In genomic region chr7:96321670-96322372, GRCh38 we compare ENCODE assay signal across 8 cellular contexts.
DNase-seq lines count a peak whose midpoint lies in the region; ATAC-seq and TF ChIP-seq lines count a peak whose summit lies in the region.

SLC25A13 (minus strand) TSS chr7:96322098; CDS start chr7:96321956, 142 bp downstream.

- no peaks in the 10 kb centered on the region for H3K36me3 ChIP-seq in ACC112 (ENCODE audit: insufficient read depth, low read length)

- peaks cover 7% of the 10 kb centered on the region for H3K4me1 ChIP-seq in ACC112 (ENCODE audit: control insufficient read depth, insufficient read depth, low read length, unreplicated experiment)

- no peaks in the 10 kb centered on the region for H3K27me3 ChIP-seq in ACC112 (ENCODE audit: insufficient read depth, low read length)

- peaks cover 38% of the 10 kb centered on the region for H3K79me2 ChIP-seq in ACC112 (ENCODE audit: control insufficient read depth, insufficient read depth, low read length, unreplicated experiment)

- ATAC-seq in HG03064 (IDR thresholded peaks at IDR 0.05; ENCODE audit: low read depth, unreplicated experiment), result peak; percentile 80

- H2AFZ ChIP-seq in ACC112 (ENCODE audit: low read length, unreplicated experiment), result peak within 1 kb of the TSS; percentile 91

- H3K27ac ChIP-seq in ACC112 (ENCODE audit: low read depth, low read length) (peak within 1 kb of the TSS; percentile 72), caudate nucleus (ENCODE audit: low read depth, low read length) (peak within 1 kb of the TSS; percentile 94)

- TF ChIP-seq POLR2A in GM18526 (IDR thresholded peaks at IDR 0.05; ENCODE audit: extremely low read depth, insufficient read length), result peak; percentile 59

- peak within 1 kb of the TSS; percentile 90 for H3K4me3 ChIP-seq in ACC112 (ENCODE audit: low read depth, low read length)

- peak; percentile 80 for DNase-seq in NCI-H2227 (lab: John Stamatoyannopoulos, UW; ENCODE audit: unreplicated experiment)
- peak; percentile 42 to 64 (median 56) for DNase-seq in activated CD4-positive, CD25-positive, alpha-beta regulatory T cell (lab: John Stamatoyannopoulos, UW)
- peak in 60 of 61 donors; percentile 29 to 94 (median 84) for DNase-seq in caudate nucleus (lab: John Stamatoyannopoulos, UW)
- peak; percentile 97 for DNase-seq in islet precursor cell
- DNase-seq in stimulated activated CD4-positive, alpha-beta T cell treated with anti-CD3 and anti-CD28 coated beads, Interleukin-15, amount 100 ng/mL, for 1 hour (ENCODE audit: low read depth in 1 of 2, low spot score in 1 of 2), result peak; percentile 32 to 47

Comparison
In these comparisons a context has a peak if more than half of its experiments do, and no peak if none do; other contexts are left out.
1. Peak in every context shown above with its lines: DNase-seq, ATAC-seq, H3K4me3 ChIP-seq and H3K27ac ChIP-seq.
2. DNase-seq: peak in every context shown above with its lines; median percentile 97 in islet precursor cell; 84 in caudate nucleus; 80 in NCI-H2227; 56 in activated CD4-positive, CD25-positive, alpha-beta regulatory T cell; 40 in stimulated activated CD4-positive, alpha-beta T cell treated with anti-CD3 and anti-CD28 coated beads, Interleukin-15, amount 100 ng/mL, for 1 hour.